Comparison of ENCODE assay signal across 8 cellular contexts in genomic region chr17:13017623-13018462, GRCh38. TPM values are rescaled to one million over a fixed set of nuclear protein-coding genes. Genes with fewer than 3 reads are reported as not detected.
A peak's percentile ranks its signal among the peaks of the same experiment; 100 is the strongest.
DNase-seq lines count a peak whose midpoint lies in the region; ATAC-seq and TF ChIP-seq lines count a peak whose summit lies in the region.

A gene with protein sequence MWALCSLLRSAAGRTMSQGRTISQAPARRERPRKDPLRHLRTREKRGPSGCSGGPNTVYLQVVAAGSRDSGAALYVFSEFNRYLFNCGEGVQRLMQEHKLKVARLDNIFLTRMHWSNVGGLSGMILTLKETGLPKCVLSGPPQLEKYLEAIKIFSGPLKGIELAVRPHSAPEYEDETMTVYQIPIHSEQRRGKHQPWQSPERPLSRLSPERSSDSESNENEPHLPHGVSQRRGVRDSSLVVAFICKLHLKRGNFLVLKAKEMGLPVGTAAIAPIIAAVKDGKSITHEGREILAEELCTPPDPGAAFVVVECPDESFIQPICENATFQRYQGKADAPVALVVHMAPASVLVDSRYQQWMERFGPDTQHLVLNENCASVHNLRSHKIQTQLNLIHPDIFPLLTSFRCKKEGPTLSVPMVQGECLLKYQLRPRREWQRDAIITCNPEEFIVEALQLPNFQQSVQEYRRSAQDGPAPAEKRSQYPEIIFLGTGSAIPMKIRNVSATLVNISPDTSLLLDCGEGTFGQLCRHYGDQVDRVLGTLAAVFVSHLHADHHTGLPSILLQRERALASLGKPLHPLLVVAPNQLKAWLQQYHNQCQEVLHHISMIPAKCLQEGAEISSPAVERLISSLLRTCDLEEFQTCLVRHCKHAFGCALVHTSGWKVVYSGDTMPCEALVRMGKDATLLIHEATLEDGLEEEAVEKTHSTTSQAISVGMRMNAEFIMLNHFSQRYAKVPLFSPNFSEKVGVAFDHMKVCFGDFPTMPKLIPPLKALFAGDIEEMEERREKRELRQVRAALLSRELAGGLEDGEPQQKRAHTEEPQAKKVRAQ (minus strand): TSS chr17:13018027. CDS start chr17:13017947, 80 bp downstream.

- peak within 1 kb of the TSS; percentile 79 for H3K4me3 Mint-ChIP-seq in Caco-2 (ENCODE audit: unreplicated experiment)
- peak within 1 kb of the TSS; percentile 93 to 99 for H3K4me3 Mint-ChIP-seq in effector memory CD8-positive, alpha-beta T cell

- H3K27me3 ChIP-seq in Caco-2 (replicated peaks; ENCODE audit: control insufficient read depth, insufficient read depth, low read length) = no peaks in the 10 kb centered on the region

- H3K27me3 Mint-ChIP-seq in Caco-2 (ENCODE audit: insufficient read depth, unreplicated experiment) = no peaks in the 10 kb centered on the region
- H3K27me3 Mint-ChIP-seq in effector memory CD8-positive, alpha-beta T cell = no peaks in the 10 kb centered on the region

- H3K36me3 Mint-ChIP-seq in Caco-2 (ENCODE audit: insufficient read depth, unreplicated experiment) = peaks cover 17% of the 10 kb centered on the region
- peaks cover 33% of the 10 kb centered on the region for H3K36me3 Mint-ChIP-seq in effector memory CD8-positive, alpha-beta T cell (ENCODE audit: insufficient read depth)

- no peaks in the 10 kb centered on the region for H3K36me3 ChIP-seq in Caco-2 (ENCODE audit: control insufficient read depth, insufficient read depth, low read length)

- peak; percentile 92 to 93 for DNase-seq in Caco-2
- peak in 75 of 76 experiments; percentile 66 to 99 (median 94) for DNase-seq in HUDEP-2 (lab: John Stamatoyannopoulos, UW; ENCODE audit: unreplicated experiment in 76 of 76)
- DNase-seq in NOMO-1 treated with dmso at 0.1 percent for 144 hours (lab: John Stamatoyannopoulos, UW; ENCODE audit: unreplicated experiment) = peak; percentile 96
- peak; percentile 81 to 93 (median 90) for DNase-seq in activated CD8-positive, alpha-beta memory T cell treated with anti-CD3 and anti-CD28 coated beads for 48 hours (ENCODE audit: low read depth in 2 of 3, low spot score in 2 of 3)
- peak; percentile 95 to 96 (median 95) for DNase-seq in effector memory CD8-positive, alpha-beta T cell
- DNase-seq in medulla oblongata (ENCODE audit: extremely low spot score) = peak; percentile 99
- peak; percentile 95 for DNase-seq in stimulated activated CD8-positive, alpha-beta memory T cell treated with anti-CD3 and anti-CD28 coated beads, Interleukin-12 subunit alpha, Interleukin-12 subunit beta, amount 100 ng/mL, for 1 hour (ENCODE audit: low read depth)

- POLR2A ChIA-PET in Caco-2 (lab: Charles Lee) = interaction anchor here (1.2 kb wide), 1 partner anchor 1020 kb away, joined by 6 read pairs; the partner anchor contains the start of gene ZNF18

- peak within 1 kb of the TSS; percentile 45 for H3K27ac Mint-ChIP-seq in Caco-2 (ENCODE audit: unreplicated experiment)
- peak within 1 kb of the TSS; percentile 91 to 94 for H3K27ac Mint-ChIP-seq in effector memory CD8-positive, alpha-beta T cell

- CTCF ChIA-PET in Caco-2 (lab: Charles Lee) = interaction anchor here (0.9 kb wide), 1 partner anchor 12 kb away, joined by 3 read pairs; no protein-coding TSS in a partner anchor

- no TSS peak for BruUV-seq in Caco-2 (replicated peaks; lab: Mats Ljungman, UMichigan)

- peak within 1 kb of the TSS; percentile 68 for H3K4me3 ChIP-seq in Caco-2 (ENCODE audit: low read depth, low read length)

- H3K4me1 ChIP-seq in Caco-2 = no peaks in the 10 kb centered on the region

- H3K9me3 ChIP-seq in Caco-2 = no peaks in the 10 kb centered on the region

- ATAC-seq in GM21381 (IDR thresholded peaks at IDR 0.05; ENCODE audit: unreplicated experiment) = peak; percentile 99
- peak; percentile 98 for ATAC-seq in effector memory CD8-positive, alpha-beta T cell (replicated peaks)

- intact Hi-C loops in Caco-2 (cut with micrococcal nuclease; ENCODE audit: unreplicated experiment) = no loop called here

- H3K4me1 Mint-ChIP-seq in Caco-2 (ENCODE audit: low read depth, unreplicated experiment) = no peaks in the 10 kb centered on the region
- peaks cover 22 to 29% of the 10 kb centered on the region in 2 donors for H3K4me1 Mint-ChIP-seq in effector memory CD8-positive, alpha-beta T cell (ENCODE audit: low read depth in 2 of 2)

- no peaks in the 10 kb centered on the region for H3K9me3 Mint-ChIP-seq in Caco-2 (ENCODE audit: unreplicated experiment)
- H3K9me3 Mint-ChIP-seq in effector memory CD8-positive, alpha-beta T cell = no peaks in the 10 kb centered on the region

- no peak for TF ChIP-seq CTCF in Caco-2 (IDR thresholded peaks at IDR 0.05; ENCODE audit: insufficient read depth in 1 of 2, low read depth in 1 of 2, low read length in 1 of 2, severe bottlenecking in 1 of 2, unreplicated experiment in 1 of 2)

RNA-seq across cellular contexts. Expression of the gene that starts here (rescaled TPM):
- 38.9 and 40.1 TPM in 2 replicates for total RNA-seq in Caco-2 (2022)

Comparison
In these comparisons a context has a peak if more than half of its experiments do, and no peak if none do; other contexts are left out.
1. Peak in every context shown above with its lines: DNase-seq, ATAC-seq and H3K4me3 ChIP-seq.